ENCODE assay signal across 9 cellular contexts in the genomic region with DNA sequence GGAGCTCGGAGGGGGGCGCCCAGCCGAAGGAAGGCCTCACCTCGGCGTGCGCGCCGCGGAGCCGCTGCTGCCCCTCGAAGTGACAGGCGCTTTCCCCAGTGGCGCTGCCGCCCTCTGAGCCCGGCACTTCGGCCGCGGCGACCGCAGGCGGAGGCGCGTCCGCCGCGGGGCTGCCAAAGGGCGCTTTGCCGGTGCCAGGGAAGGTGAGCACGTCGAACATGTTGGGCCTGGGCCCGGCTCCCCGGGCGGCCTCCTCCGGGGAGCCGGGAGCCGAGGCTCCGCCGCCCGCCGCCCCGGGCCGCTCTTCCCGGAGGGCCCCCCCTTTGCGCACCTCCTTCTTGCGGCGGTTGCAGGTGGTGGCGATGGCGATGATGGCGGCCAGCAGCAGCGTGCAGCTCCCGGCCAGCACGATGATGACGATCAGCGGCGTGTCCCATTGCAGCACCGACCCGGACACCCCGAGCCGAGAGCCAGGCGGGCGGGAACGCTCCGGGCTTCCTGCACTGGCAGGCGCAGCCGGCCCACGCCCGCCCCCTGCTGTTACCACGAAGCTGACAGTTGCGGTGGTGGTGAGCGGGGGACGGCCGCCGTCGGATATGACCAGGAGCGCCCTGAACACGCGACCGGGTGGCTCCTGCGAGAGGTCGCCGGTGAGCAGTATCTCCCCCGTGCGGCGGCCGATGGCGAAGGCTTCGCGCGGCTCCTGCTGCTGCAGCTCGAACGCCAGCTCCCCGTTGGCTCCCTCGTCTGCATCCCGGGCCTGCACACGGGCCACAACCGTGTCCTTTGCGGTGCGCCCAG. TPM values are rescaled to one million over a fixed set of nuclear protein-coding genes. Genes with fewer than 3 reads are reported as not detected.
DNase-seq lines count a peak whose midpoint lies in the region; TF ChIP-seq lines count a peak whose summit lies in the region.
"Had no signal": no experiment of that assay in that cellular context is flagged by ENCODE, and none has a peak within 500 bp of the region (broad histone marks: within the 10 kb centered on the region; RNA-seq: fewer than 3 reads in every experiment).

No MANE protein-coding gene starts in this region.

- intact Hi-C loops in posterior vena cava (cut with DNase I), result no loop called here

- in situ Hi-C loops in brain microvascular endothelial cell (cut with HindIII; ENCODE audit: low pct_ligation_motif_present, low sequenced_read_pairs), result no loop called here

- DNase-seq in brain microvascular endothelial cell (no peak), lung microvascular endothelial cell (ENCODE audit: low read depth in 2 of 2) (peak; percentile 41 to 72), NCI-H2171 treated with DMSO at 0.1 percent for 48 hours (lab: John Stamatoyannopoulos, UW) (no peak), posterior vena cava (ENCODE audit: low spot score) (no peak), SHP77 treated with DMSO at 0.1 percent for 48 hours (lab: John Stamatoyannopoulos, UW) (no peak), NOMO-1 (lab: John Stamatoyannopoulos, UW; ENCODE audit: unreplicated experiment in 2 of 2) (no peak)

- no peak overlapping the region for H3K4me3 ChIP-seq in brain microvascular endothelial cell (ENCODE audit: low read depth, low read length)

- H3K27me3 ChIP-seq in brain microvascular endothelial cell (replicated peaks), result peaks cover 57% of the 10 kb centered on the region

- no peaks in the 10 kb centered on the region for H3K36me3 ChIP-seq in brain microvascular endothelial cell (replicated peaks)

- H3K27ac ChIP-seq in C4-2B (no peak overlapping the region), brain microvascular endothelial cell (no peak overlapping the region)
- H3K27ac ChIP-seq: epithelial cell of prostate had no signal

- TF ChIP-seq CTCF in C4-2B (conservative IDR thresholded peaks at IDR 0.05) (peak; percentile 48), LNCAP (IDR thresholded peaks at IDR 0.05) (peak; percentile 27), brain microvascular endothelial cell (IDR thresholded peaks at IDR 0.05; ENCODE audit: low read depth, low read length, missing control alignments) (peak; percentile 33)

RNA-seq across cellular contexts. Expression of gene PCDH8, which starts 2.5 kb away (rescaled TPM):
- total RNA-seq in lung microvascular endothelial cell, result under 0.01 TPM in 1 of 2 replicates, not detected in the other
- total RNA-seq in posterior vena cava, result not detected

Comparison
In these comparisons a context has a peak if more than half of its experiments do, and no peak if none do; other contexts are left out.
1. DNase-seq: peak in lung microvascular endothelial cell (2 of 2); none in brain microvascular endothelial cell (single experiment), NCI-H2171 treated with DMSO at 0.1 percent for 48 hours (single experiment), posterior vena cava (single experiment), SHP77 treated with DMSO at 0.1 percent for 48 hours (single experiment) and NOMO-1 (0 of 2).
2. Peak in every context shown above with its lines, with median percentiles within 50 percentile points of each other: CTCF ChIP-seq.